Comparison of ENCODE assay signal across 10 cellular contexts in genomic region chr5:176675676-176676360, GRCh38. TPM values are rescaled to one million over a fixed set of nuclear protein-coding genes. Genes with fewer than 3 reads are reported as not detected.
DNase-seq lines count a peak whose midpoint lies in the region; ATAC-seq and TF ChIP-seq lines count a peak whose summit lies in the region.
"Had no signal": no experiment of that assay in that cellular context is flagged by ENCODE, and none has a peak within 500 bp of the region (broad histone marks: within the 10 kb centered on the region; RNA-seq: fewer than 3 reads in every experiment).

No MANE protein-coding gene starts in this region.

- H2AFZ ChIP-seq in smooth muscle cell (ENCODE audit: low read depth) = no peak overlapping the region

- no peaks in the 10 kb centered on the region for H3F3A ChIP-seq in smooth muscle cell (ENCODE audit: low read depth)

- H3K4me1 ChIP-seq in smooth muscle cell (ENCODE audit: low read depth) = no peaks in the 10 kb centered on the region

- no peaks in the 10 kb centered on the region for H4K20me1 ChIP-seq in smooth muscle cell (ENCODE audit: low read depth)

- H3K9me3 ChIP-seq in smooth muscle cell (replicated peaks; ENCODE audit: low read depth) = no peaks in the 10 kb centered on the region

- H3K36me3 ChIP-seq in smooth muscle cell (ENCODE audit: low read depth) = no peaks in the 10 kb centered on the region

- H3K4me2 ChIP-seq in smooth muscle cell = no peak overlapping the region

- WGBS in smooth muscle cell (ENCODE audit: low lambda C conversion rate) = 63% methylated on average over 19 of the region's 19 CpGs

- H3K4me3 ChIP-seq in smooth muscle cell = no peak overlapping the region

- peak; percentile 68 for TF ChIP-seq CTCF in smooth muscle cell (IDR thresholded peaks at IDR 0.05; ENCODE audit: borderline replicate concordance, insufficient read depth, poor library complexity, severe bottlenecking)

- peak; percentile 7 for DNase-seq in NCI-H510A treated with DMSO at 0.1 percent for 48 hours (lab: John Stamatoyannopoulos, UW)
- no peak for DNase-seq in NCI-H510A (lab: John Stamatoyannopoulos, UW)
- DNase-seq in NCI-H446 treated with DMSO at 0.1 percent for 48 hours (lab: John Stamatoyannopoulos, UW) = peak; percentile 21
- DNase-seq in smooth muscle cell (lab: John Stamatoyannopoulos, UW; ENCODE audit: unreplicated experiment) = no peak
- DNase-seq in stimulated activated CD4-positive, alpha-beta T cell treated with anti-CD3 and anti-CD28 coated beads, Interleukin-4, amount 100 ng/mL, for 24 hours = no peak
- DNase-seq: activated naive CD4-positive, alpha-beta T cell treated with anti-CD3 and anti-CD28 coated beads for 36 hours had no signal

- no peak overlapping the region for H3K9ac ChIP-seq in smooth muscle cell (ENCODE audit: low read depth)

- peaks cover 17% of the 10 kb centered on the region for H3K27me3 ChIP-seq in smooth muscle cell (ENCODE audit: low read depth)

- H3K79me2 ChIP-seq in smooth muscle cell (ENCODE audit: low read depth) = no peaks in the 10 kb centered on the region

- no peak overlapping the region for H3K27ac ChIP-seq in smooth muscle cell (ENCODE audit: low read depth)
- H3K27ac ChIP-seq: C4-2B had no signal

- ATAC-seq in esophagus mucosa (peak; percentile 25), GM21390 (IDR thresholded peaks at IDR 0.05; ENCODE audit: unreplicated experiment) (no peak), HG03108 (IDR thresholded peaks at IDR 0.05; ENCODE audit: unreplicated experiment) (no peak)

RNA-seq across cellular contexts. Expression of gene TSPAN17, which starts 28.5 kb away (rescaled TPM):
- total RNA-seq in esophagus mucosa (24.0 TPM), smooth muscle cell (31.0 and 35.9 TPM in 2 replicates)
- 29.7 and 34.4 TPM in 2 replicates for polyA plus RNA-seq in smooth muscle cell

RNA-seq across cellular contexts. Expression of gene EIF4E1B, which starts 45.3 kb away (rescaled TPM):
- total RNA-seq in esophagus mucosa (not detected), smooth muscle cell (not detected in 2 replicates)
- polyA plus RNA-seq in smooth muscle cell = not detected in 2 replicates
- total RNA-seq: activated naive CD4-positive, alpha-beta T cell treated with anti-CD3 and anti-CD28 coated beads for 36 hours had no signal

RNA-seq across cellular contexts. Expression of gene SNCB, which starts 45.5 kb away (rescaled TPM):
- total RNA-seq in esophagus mucosa = not detected
- total RNA-seq in smooth muscle cell = 0.45 TPM in 1 of 2 replicates, not detected in the other
- polyA plus RNA-seq in smooth muscle cell = 0.55 and 0.71 TPM in 2 replicates
- total RNA-seq: activated naive CD4-positive, alpha-beta T cell treated with anti-CD3 and anti-CD28 coated beads for 36 hours had no signal

Comparison
In these comparisons a context has a peak if more than half of its experiments do, and no peak if none do; other contexts are left out.
1. DNase-seq: peak in NCI-H510A treated with DMSO at 0.1 percent for 48 hours (single experiment) and NCI-H446 treated with DMSO at 0.1 percent for 48 hours (single experiment); none in NCI-H510A (single experiment), smooth muscle cell (single experiment) and stimulated activated CD4-positive, alpha-beta T cell treated with anti-CD3 and anti-CD28 coated beads, Interleukin-4, amount 100 ng/mL, for 24 hours (single experiment).